ENCODE assay signal across 1 cellular context in genomic region chr1:21530368-21531016, GRCh38.
TF ChIP-seq lines count a peak whose summit lies in the region.

No MANE protein-coding gene starts in this region.

TF ChIP-seq in WTC11, 78 proteins besides CTCF, POLR2A, EP300 and RAD21 (continued from another document):
- no peak for TF ChIP-seq ZNF532 (CRISPR knock-in tag; IDR thresholded peaks at IDR 0.05; ENCODE audit: borderline replicate concordance)
- no peak for TF ChIP-seq E2F4 (CRISPR knock-in tag; IDR thresholded peaks at IDR 0.05; ENCODE audit: borderline replicate concordance, low read depth)
- TF ChIP-seq MXD4 (CRISPR knock-in tag; IDR thresholded peaks at IDR 0.05; ENCODE audit: borderline replicate concordance): no peak
- no peak for TF ChIP-seq GTF2I (CRISPR knock-in tag; conservative IDR thresholded peaks at IDR 0.05)
- TF ChIP-seq ZNF671 (CRISPR knock-in tag; IDR thresholded peaks at IDR 0.05): no peak
- no peak for TF ChIP-seq KAT7 (CRISPR knock-in tag; IDR thresholded peaks at IDR 0.05; ENCODE audit: borderline replicate concordance)
- no peak for TF ChIP-seq RORB (CRISPR knock-in tag; IDR thresholded peaks at IDR 0.05)
- TF ChIP-seq, protein P1, sequence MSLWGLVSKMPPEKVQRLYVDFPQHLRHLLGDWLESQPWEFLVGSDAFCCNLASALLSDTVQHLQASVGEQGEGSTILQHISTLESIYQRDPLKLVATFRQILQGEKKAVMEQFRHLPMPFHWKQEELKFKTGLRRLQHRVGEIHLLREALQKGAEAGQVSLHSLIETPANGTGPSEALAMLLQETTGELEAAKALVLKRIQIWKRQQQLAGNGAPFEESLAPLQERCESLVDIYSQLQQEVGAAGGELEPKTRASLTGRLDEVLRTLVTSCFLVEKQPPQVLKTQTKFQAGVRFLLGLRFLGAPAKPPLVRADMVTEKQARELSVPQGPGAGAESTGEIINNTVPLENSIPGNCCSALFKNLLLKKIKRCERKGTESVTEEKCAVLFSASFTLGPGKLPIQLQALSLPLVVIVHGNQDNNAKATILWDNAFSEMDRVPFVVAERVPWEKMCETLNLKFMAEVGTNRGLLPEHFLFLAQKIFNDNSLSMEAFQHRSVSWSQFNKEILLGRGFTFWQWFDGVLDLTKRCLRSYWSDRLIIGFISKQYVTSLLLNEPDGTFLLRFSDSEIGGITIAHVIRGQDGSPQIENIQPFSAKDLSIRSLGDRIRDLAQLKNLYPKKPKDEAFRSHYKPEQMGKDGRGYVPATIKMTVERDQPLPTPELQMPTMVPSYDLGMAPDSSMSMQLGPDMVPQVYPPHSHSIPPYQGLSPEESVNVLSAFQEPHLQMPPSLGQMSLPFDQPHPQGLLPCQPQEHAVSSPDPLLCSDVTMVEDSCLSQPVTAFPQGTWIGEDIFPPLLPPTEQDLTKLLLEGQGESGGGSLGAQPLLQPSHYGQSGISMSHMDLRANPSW (CRISPR knock-in tag; conservative IDR thresholded peaks at IDR 0.05; ENCODE audit: low read depth): no peak
- no peak for TF ChIP-seq NFE2L1 (CRISPR knock-in tag; IDR thresholded peaks at IDR 0.05)
- TF ChIP-seq RELA (CRISPR knock-in tag; IDR thresholded peaks at IDR 0.05; ENCODE audit: borderline replicate concordance): no peak
- TF ChIP-seq ZBTB21 (CRISPR knock-in tag; IDR thresholded peaks at IDR 0.05; ENCODE audit: borderline replicate concordance): no peak
- TF ChIP-seq, protein P2, sequence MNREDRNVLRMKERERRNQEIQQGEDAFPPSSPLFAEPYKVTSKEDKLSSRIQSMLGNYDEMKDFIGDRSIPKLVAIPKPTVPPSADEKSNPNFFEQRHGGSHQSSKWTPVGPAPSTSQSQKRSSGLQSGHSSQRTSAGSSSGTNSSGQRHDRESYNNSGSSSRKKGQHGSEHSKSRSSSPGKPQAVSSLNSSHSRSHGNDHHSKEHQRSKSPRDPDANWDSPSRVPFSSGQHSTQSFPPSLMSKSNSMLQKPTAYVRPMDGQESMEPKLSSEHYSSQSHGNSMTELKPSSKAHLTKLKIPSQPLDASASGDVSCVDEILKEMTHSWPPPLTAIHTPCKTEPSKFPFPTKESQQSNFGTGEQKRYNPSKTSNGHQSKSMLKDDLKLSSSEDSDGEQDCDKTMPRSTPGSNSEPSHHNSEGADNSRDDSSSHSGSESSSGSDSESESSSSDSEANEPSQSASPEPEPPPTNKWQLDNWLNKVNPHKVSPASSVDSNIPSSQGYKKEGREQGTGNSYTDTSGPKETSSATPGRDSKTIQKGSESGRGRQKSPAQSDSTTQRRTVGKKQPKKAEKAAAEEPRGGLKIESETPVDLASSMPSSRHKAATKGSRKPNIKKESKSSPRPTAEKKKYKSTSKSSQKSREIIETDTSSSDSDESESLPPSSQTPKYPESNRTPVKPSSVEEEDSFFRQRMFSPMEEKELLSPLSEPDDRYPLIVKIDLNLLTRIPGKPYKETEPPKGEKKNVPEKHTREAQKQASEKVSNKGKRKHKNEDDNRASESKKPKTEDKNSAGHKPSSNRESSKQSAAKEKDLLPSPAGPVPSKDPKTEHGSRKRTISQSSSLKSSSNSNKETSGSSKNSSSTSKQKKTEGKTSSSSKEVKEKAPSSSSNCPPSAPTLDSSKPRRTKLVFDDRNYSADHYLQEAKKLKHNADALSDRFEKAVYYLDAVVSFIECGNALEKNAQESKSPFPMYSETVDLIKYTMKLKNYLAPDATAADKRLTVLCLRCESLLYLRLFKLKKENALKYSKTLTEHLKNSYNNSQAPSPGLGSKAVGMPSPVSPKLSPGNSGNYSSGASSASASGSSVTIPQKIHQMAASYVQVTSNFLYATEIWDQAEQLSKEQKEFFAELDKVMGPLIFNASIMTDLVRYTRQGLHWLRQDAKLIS (CRISPR knock-in tag; IDR thresholded peaks at IDR 0.05; ENCODE audit: borderline replicate concordance): no peak
